Comparison of ENCODE assay signal across 8 cellular contexts in the genomic region with DNA sequence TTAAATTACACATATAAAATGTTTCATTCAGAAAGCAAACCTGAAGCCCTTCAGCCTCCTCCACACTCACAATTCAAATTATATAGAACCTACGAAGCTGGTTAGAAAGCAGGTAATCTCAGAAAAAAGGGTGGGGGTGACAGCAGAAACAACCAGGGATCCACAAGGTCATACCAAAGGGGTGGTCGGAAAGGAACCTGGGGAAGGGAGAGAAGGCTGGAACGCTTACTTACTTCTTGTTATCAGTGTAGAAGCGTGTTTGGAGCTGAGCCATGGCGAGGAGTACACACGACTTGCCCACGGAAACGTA. TPM values are rescaled to one million over a fixed set of nuclear protein-coding genes. Genes with fewer than 3 reads are reported as not detected.
DNase-seq lines count a peak whose midpoint lies in the region; ATAC-seq, FAIRE-seq and TF ChIP-seq lines count a peak whose summit lies in the region.

No MANE protein-coding gene starts in this region.

- H3K4me3 Mint-ChIP-seq in activated T-helper 1 cell treated with anti-CD3 and anti-CD28 coated beads, Interleukin-12 subunit alpha, Interleukin-12 subunit beta, Interleukin-2, Interleukin-4 antibody, amounts not matched to agents 30 ng/mL and 10 ng/mL and 1 ng/mL, durations not matched to agents 14 hours and 24 hours and 36 hours, result peak overlapping the region; percentile 96

- H3K27ac Mint-ChIP-seq in activated T-helper 1 cell treated with anti-CD3 and anti-CD28 coated beads, Interleukin-12 subunit alpha, Interleukin-12 subunit beta, Interleukin-2, Interleukin-4 antibody, amounts not matched to agents 30 ng/mL and 10 ng/mL and 1 ng/mL, durations not matched to agents 14 hours and 24 hours and 36 hours, result peak overlapping the region; percentile 98

- H3K36me3 ChIP-seq in BJ (ENCODE audit: control insufficient read depth, insufficient read depth, low read length) (no peaks in the 10 kb centered on the region), suprapubic skin (no peaks in the 10 kb centered on the region)

- CTCF ChIA-PET in BJ (lab: Yijun Ruan, JAX), result interaction anchor here (0.6 kb wide), 1 partner anchor 89 kb away, joined by 3 read pairs; no protein-coding TSS in a partner anchor

- POLR2A ChIA-PET in BJ (lab: Charles Lee), result interaction anchor here (0.6 kb wide), 2 partner anchors 29 to 111 kb away, joined by 3 to 8 read pairs; no protein-coding TSS in a partner anchor

- no peak for TF ChIP-seq POLR2A in suprapubic skin (IDR thresholded peaks at IDR 0.05)

- no peak for FAIRE-seq in urothelium cell line (lab: Jason Lieb, UNC)

- peaks cover 21% of the 10 kb centered on the region for H3K4me1 ChIP-seq in suprapubic skin

- H3K36me3 Mint-ChIP-seq in activated T-helper 1 cell treated with anti-CD3 and anti-CD28 coated beads, Interleukin-12 subunit alpha, Interleukin-12 subunit beta, Interleukin-2, Interleukin-4 antibody, amounts not matched to agents 30 ng/mL and 10 ng/mL and 1 ng/mL, durations not matched to agents 14 hours and 24 hours and 36 hours (ENCODE audit: low read depth), result peaks cover 11% of the 10 kb centered on the region

- no peaks in the 10 kb centered on the region for H3K9me3 Mint-ChIP-seq in activated T-helper 1 cell treated with anti-CD3 and anti-CD28 coated beads, Interleukin-12 subunit alpha, Interleukin-12 subunit beta, Interleukin-2, Interleukin-4 antibody, amounts not matched to agents 30 ng/mL and 10 ng/mL and 1 ng/mL, durations not matched to agents 14 hours and 24 hours and 36 hours

- 0% methylated on average over 8 of the region's 8 CpGs for WGBS in suprapubic skin

- peaks cover 31% of the 10 kb centered on the region for H3K4me1 Mint-ChIP-seq in activated T-helper 1 cell treated with anti-CD3 and anti-CD28 coated beads, Interleukin-12 subunit alpha, Interleukin-12 subunit beta, Interleukin-2, Interleukin-4 antibody, amounts not matched to agents 30 ng/mL and 10 ng/mL and 1 ng/mL, durations not matched to agents 14 hours and 24 hours and 36 hours (ENCODE audit: low read depth)

- H3K9me3 ChIP-seq in iPS-18c (ENCODE audit: control insufficient read depth, insufficient read depth, low read length) (no peaks in the 10 kb centered on the region), suprapubic skin (no peaks in the 10 kb centered on the region)

- H3K27ac ChIP-seq in suprapubic skin, result peak overlapping the region; percentile 89

- DNase-seq in BJ (ENCODE audit: low read depth), result no peak
- no peak for DNase-seq in HFF-Myc (ENCODE audit: extremely low read depth, low read depth)
- no peak for DNase-seq in activated T-helper 1 cell treated with anti-CD3 and anti-CD28 coated beads, Interleukin-12 subunit alpha, Interleukin-12 subunit beta, Interleukin-2, Interleukin-4 antibody, amounts not matched to agents 30 ng/mL and 10 ng/mL and 1 ng/mL, durations not matched to agents 14 hours and 24 hours and 36 hours (ENCODE audit: low spot score)
- DNase-seq in suprapubic skin (ENCODE audit: low spot score in 2 of 2), result no peak
- DNase-seq in urothelium cell line (ENCODE audit: low spot score), result no peak
- no peak for DNase-seq in SKM-1 treated with dmso at 0.1 percent for 144 hours (lab: John Stamatoyannopoulos, UW; ENCODE audit: unreplicated experiment)

- no peak for TF ChIP-seq EP300 in suprapubic skin (IDR thresholded peaks at IDR 0.05)

- TF ChIP-seq CTCF in BJ (IDR thresholded peaks at IDR 0.05; ENCODE audit: insufficient read depth, low read depth, low read length) (no peak), HFF-Myc (IDR thresholded peaks at IDR 0.05; ENCODE audit: low read depth, low read length, missing control alignments) (no peak), suprapubic skin (IDR thresholded peaks at IDR 0.05) (no peak)

- no peak for ATAC-seq in HG03280 (IDR thresholded peaks at IDR 0.05; ENCODE audit: unreplicated experiment)

- H3K4me3 ChIP-seq in BJ (ENCODE audit: low read depth, low read length) (peak overlapping the region; percentile 65), HFF-Myc (replicated peaks; ENCODE audit: low read depth, low read length) (peak overlapping the region; percentile 75), iPS-18c (ENCODE audit: insufficient read depth, low read depth, low read length) (peak overlapping the region; percentile 87), suprapubic skin (peak overlapping the region; percentile 61)

- H3K27me3 ChIP-seq in BJ (ENCODE audit: control insufficient read depth, insufficient read depth, low read length) (no peaks in the 10 kb centered on the region), suprapubic skin (no peaks in the 10 kb centered on the region)

- H3K27me3 Mint-ChIP-seq in activated T-helper 1 cell treated with anti-CD3 and anti-CD28 coated beads, Interleukin-12 subunit alpha, Interleukin-12 subunit beta, Interleukin-2, Interleukin-4 antibody, amounts not matched to agents 30 ng/mL and 10 ng/mL and 1 ng/mL, durations not matched to agents 14 hours and 24 hours and 36 hours (ENCODE audit: insufficient read depth), result no peaks in the 10 kb centered on the region

- intact Hi-C loops in activated T-helper 1 cell treated with anti-CD3 and anti-CD28 coated beads, Interleukin-12 subunit alpha, Interleukin-12 subunit beta, Interleukin-2, Interleukin-4 antibody, amounts not matched to agents 30 ng/mL and 10 ng/mL and 1 ng/mL, durations not matched to agents 14 hours and 24 hours and 36 hours (cut with micrococcal nuclease), result loop anchor here (1.0 to 10.0 kb wide), 10 partner anchors 41 to 1460 kb away; a partner anchor contains a TSS

RNA-seq across cellular contexts. Expression of a gene that starts 0.3 kb away (rescaled TPM):
- 10.6 and 26.3 TPM in 2 replicates for polyA plus RNA-seq in BJ (2011; rRNA removed)
- polyA minus RNA-seq in BJ (2011; rRNA and poly(A)+ RNA removed), result 4.6 and 10.4 TPM in 2 replicates
- total RNA-seq in activated T-helper 1 cell treated with anti-CD3 and anti-CD28 coated beads, Interleukin-12 subunit alpha, Interleukin-12 subunit beta, Interleukin-2, Interleukin-4 antibody, amounts not matched to agents 30 ng/mL and 10 ng/mL and 1 ng/mL, durations not matched to agents 14 hours and 24 hours and 36 hours, result 149 and 165 TPM in 2 replicates
- 10 to 100 TPM; 18.2 to 30.2 (median 26.2) TPM for total RNA-seq in suprapubic skin

RNA-seq across cellular contexts. Expression of a gene that starts 0.9 kb away (rescaled TPM):
- polyA plus RNA-seq in BJ (2011; rRNA removed), result 4.1 and 7.7 TPM in 2 replicates
- polyA minus RNA-seq in BJ (2011; rRNA and poly(A)+ RNA removed), result 2.5 and 3.6 TPM in 2 replicates
- total RNA-seq in activated T-helper 1 cell treated with anti-CD3 and anti-CD28 coated beads, Interleukin-12 subunit alpha, Interleukin-12 subunit beta, Interleukin-2, Interleukin-4 antibody, amounts not matched to agents 30 ng/mL and 10 ng/mL and 1 ng/mL, durations not matched to agents 14 hours and 24 hours and 36 hours, result 3.6 and 4.3 TPM in 2 replicates
- total RNA-seq in suprapubic skin, result 10 to 100 TPM in 2 of 4 donors, 1 to 10 TPM in 2; 6.7 to 20.6 (median 11.1) TPM

RNA-seq across cellular contexts. Expression of a gene that starts 39.6 kb away (rescaled TPM):
- polyA plus RNA-seq in BJ (2011; rRNA removed), result 2.4 and 4.0 TPM in 2 replicates
- 2.3 and 4.1 TPM in 2 replicates for polyA minus RNA-seq in BJ (2011; rRNA and poly(A)+ RNA removed)
- total RNA-seq in activated T-helper 1 cell treated with anti-CD3 and anti-CD28 coated beads, Interleukin-12 subunit alpha, Interleukin-12 subunit beta, Interleukin-2, Interleukin-4 antibody, amounts not matched to agents 30 ng/mL and 10 ng/mL and 1 ng/mL, durations not matched to agents 14 hours and 24 hours and 36 hours, result 5.4 and 5.5 TPM in 2 replicates
- total RNA-seq in suprapubic skin, result 1 to 10 TPM in 3 of 4 donors, under 1 TPM in 1; 0.85 to 4.2 (median 1.2) TPM
